ENCODE assay signal across 4 cellular contexts in genomic region chr6:20353134-20353533, GRCh38.
A peak's percentile ranks its signal among the peaks of the same experiment; 100 is the strongest.
TF ChIP-seq lines count a peak whose summit lies in the region.

No MANE protein-coding gene starts in this region.

TF ChIP-seq in SK-N-SH treated with all-trans-retinoic acid at 6 μM for 48 hours, 23 proteins besides CTCF, POLR2A, EP300 and RAD21:
- no peak for TF ChIP-seq CSRNP3 (CRISPR knock-in tag; IDR thresholded peaks at IDR 0.05)
- TF ChIP-seq BACH2 (CRISPR knock-in tag; IDR thresholded peaks at IDR 0.05; ENCODE audit: borderline replicate concordance) = no peak
- TF ChIP-seq PATZ1 (CRISPR knock-in tag; IDR thresholded peaks at IDR 0.05; ENCODE audit: borderline replicate concordance) = no peak
- TF ChIP-seq RARB (CRISPR knock-in tag; IDR thresholded peaks at IDR 0.05) = no peak
- TF ChIP-seq ZNF8 (CRISPR knock-in tag; IDR thresholded peaks at IDR 0.05) = no peak
- TF ChIP-seq ZNF565 (CRISPR knock-in tag; conservative IDR thresholded peaks at IDR 0.05; ENCODE audit: low read depth) = peak; percentile 92

TF ChIP-seq in SK-N-SH, 30 proteins besides CTCF, POLR2A, EP300 and RAD21 (continues in another document):
- TF ChIP-seq POLR2AphosphoS5 (IDR thresholded peaks at IDR 0.05; ENCODE audit: low read depth, low read length) (no peak), GATA2 (CRISPR knock-in tag; IDR thresholded peaks at IDR 0.05) (no peak), YY1 (IDR thresholded peaks at IDR 0.05; ENCODE audit: low read depth) (no peak), NRF1 (IDR thresholded peaks at IDR 0.05; ENCODE audit: low read depth, low read length) (no peak), GABPA (IDR thresholded peaks at IDR 0.05; ENCODE audit: low read depth) (no peak), MXI1 (IDR thresholded peaks at IDR 0.05; ENCODE audit: low read depth, low read length) (no peak), TEAD4 (IDR thresholded peaks at IDR 0.05; ENCODE audit: borderline replicate concordance, insufficient read depth) (no peak), REST (IDR thresholded peaks at IDR 0.05; ENCODE audit: low read depth, low read length) (no peak), FOXJ3 (CRISPR knock-in tag; IDR thresholded peaks at IDR 0.05) (no peak), PBX3 (IDR thresholded peaks at IDR 0.05) (no peak), TAF1 (IDR thresholded peaks at IDR 0.05; ENCODE audit: borderline replicate concordance, low read depth, low read length) (no peak), NFIC (IDR thresholded peaks at IDR 0.05; ENCODE audit: borderline replicate concordance) (no peak), USF1 (IDR thresholded peaks at IDR 0.05; ENCODE audit: borderline replicate concordance, low read depth) (no peak)

TF ChIP-seq in HEK293, 187 proteins besides CTCF, POLR2A, EP300 and RAD21:
- no peak for TF ChIP-seq TSHZ1 (tag by site-specific recombination; IDR thresholded peaks at IDR 0.05; ENCODE audit: borderline replicate concordance)
- peak; percentile 63 for TF ChIP-seq SETDB1 (IDR thresholded peaks at IDR 0.05; ENCODE audit: insufficient read length, low read length)
- no peak for TF ChIP-seq REST (tag by site-specific recombination; IDR thresholded peaks at IDR 0.05)
- no peak for TF ChIP-seq ZNF701 (tag by site-specific recombination; IDR thresholded peaks at IDR 0.05)
- TF ChIP-seq HOXA7 (CRISPR knock-in tag; IDR thresholded peaks at IDR 0.05; ENCODE audit: borderline replicate concordance) = no peak
- TF ChIP-seq ZNF112 (tag by site-specific recombination; IDR thresholded peaks at IDR 0.05) = no peak
- TF ChIP-seq ZNF777 (tag by site-specific recombination; IDR thresholded peaks at IDR 0.05; ENCODE audit: borderline replicate concordance) = no peak
- TF ChIP-seq ZNF645 (tag by site-specific recombination; IDR thresholded peaks at IDR 0.05) = no peak

TF ChIP-seq in H1, 55 proteins besides CTCF, POLR2A, EP300 and RAD21:
- TF ChIP-seq YY1 (IDR thresholded peaks at IDR 0.05; ENCODE audit: low read depth, low read length) (0 out of 2 replicates have a peak, but pooled peaks have one; percentile 35), GABPA (IDR thresholded peaks at IDR 0.05; ENCODE audit: borderline replicate concordance, insufficient read depth, low read length) (no peak)
TF ChIP-seq in H1: peak in this region for 1.
